18 cellular contexts compared by ENCODE assay signal in the genomic region with DNA sequence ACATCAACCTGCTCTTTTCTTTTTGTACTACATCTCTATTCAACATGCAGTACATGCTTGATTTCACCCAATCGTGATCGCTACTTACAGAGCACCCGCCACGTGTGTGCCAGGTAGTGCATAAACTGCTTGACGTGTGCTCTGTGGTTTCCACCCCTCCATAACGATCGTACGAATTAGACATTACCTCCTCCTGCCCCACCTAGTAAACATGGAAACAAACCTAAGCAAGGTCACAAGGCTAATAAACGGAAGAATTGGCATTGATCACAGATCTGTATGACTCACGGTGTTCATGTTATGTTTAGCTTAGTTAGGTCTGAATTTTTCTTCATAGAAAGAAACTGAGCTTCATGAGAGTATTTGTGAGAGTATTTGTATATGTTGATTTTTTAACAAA.
"Had no signal": no experiment of that assay in that cellular context is flagged by ENCODE, and none has a peak within 500 bp of the region (broad histone marks: within the 10 kb centered on the region; RNA-seq: fewer than 3 reads in every experiment).

No MANE protein-coding gene starts in this region.

- H3K27ac ChIP-seq: brain microvascular endothelial cell, heart left ventricle, parathyroid adenoma, stomach had no signal

- DNase-seq: activated CD4-positive, alpha-beta T cell treated with anti-CD3 and anti-CD28 coated beads, Interleukin-2, amount 50 U/mL, for 4 hours; activated CD4-positive, CD25-positive, alpha-beta regulatory T cell treated with anti-CD3 and anti-CD28 coated beads, Interleukin-2, amount 50 U/mL, for 72 hours; activated CD8-positive, alpha-beta memory T cell treated with anti-CD3 and anti-CD28 coated beads, Interleukin-2, amount 10 ng/mL, durations not matched to agents 7 days and 5 days; activated effector memory CD4-positive, alpha-beta T cell treated with Interleukin-2 at 50 U/mL for 16 hours; activated T-cell treated with anti-CD3 and anti-CD28 coated beads, Interleukin-2, amount 50 U/mL, for 24 hours; amniotic stem cell; brain microvascular endothelial cell; foreskin melanocyte; heart left ventricle; islet precursor cell; mesendoderm; retina; stimulated activated CD4-positive, alpha-beta T cell treated with anti-CD3 and anti-CD28 coated beads, Interleukin-15, amount 100 ng/mL, for 24 hours; stimulated activated CD4-positive, alpha-beta T cell treated with anti-CD3 and anti-CD28 coated beads, Interleukin-4, amount 100 ng/mL, for 4 hours; stomach had no signal

- H3K36me3 ChIP-seq: brain microvascular endothelial cell, heart left ventricle, stomach had no signal

- FAIRE-seq: endometrium, urothelium cell line had no signal

- H3K4me1 ChIP-seq: parathyroid adenoma had no signal

- H3K4me3 ChIP-seq: heart left ventricle, stomach had no signal

- H3K27me3 ChIP-seq: brain microvascular endothelial cell, heart left ventricle, stomach had no signal

- H3K9me3 ChIP-seq: heart left ventricle, stomach had no signal
